ENCODE assay signal across 8 cellular contexts in genomic region chr5:125409101-125409495, GRCh38.
DNase-seq lines count a peak whose midpoint lies in the region; ATAC-seq and TF ChIP-seq lines count a peak whose summit lies in the region.

No MANE protein-coding gene starts in this region.

- peak overlapping the region; percentile 3; the same call in 1 of the 2 replicates for H2BK120ac ChIP-seq in IMR-90 (ENCODE audit: low read depth, low read length)

- CTCF ChIA-PET in IMR-90 (lab: Yijun Ruan, JAX), result interaction anchor here (1.7 kb wide), 1 partner anchor 10 kb away, joined by 5 read pairs; no protein-coding TSS in a partner anchor
- CTCF ChIA-PET in Panc1 (lab: Charles Lee), result no interaction called here

- no peak overlapping the region for H2AK9ac ChIP-seq in IMR-90 (replicated peaks; ENCODE audit: low read depth, low read length, poor library complexity)

- 0 out of 4 replicates have a peak overlapping the region, but pooled peaks of 1 of the 2 experiments have one; percentile 1 for H4K8ac ChIP-seq in IMR-90 (ENCODE audit: low read depth in 2 of 2, low read length in 2 of 2)

- no peak overlapping the region for H2BK15ac ChIP-seq in IMR-90 (ENCODE audit: low read depth, low read length)

- H3K79me1 ChIP-seq in IMR-90 (ENCODE audit: low read depth in 1 of 2, low read length in 2 of 2), result no peaks in the 10 kb centered on the region

- H3K36me3 ChIP-seq in IMR-90 (ENCODE audit: control insufficient read depth, insufficient read depth, low read length) (no peaks in the 10 kb centered on the region), Panc1 (ENCODE audit: control insufficient read depth, insufficient read depth, low read length) (no peaks in the 10 kb centered on the region), sigmoid colon (no peaks in the 10 kb centered on the region)

- TF ChIP-seq POLR2A in IMR-90 (IDR thresholded peaks at IDR 0.05; ENCODE audit: low read depth, low read length), result no peak
- no peak for TF ChIP-seq POLR2A in sigmoid colon (IDR thresholded peaks at IDR 0.05)

- no peak overlapping the region for H3K4me3 ChIP-seq in IMR-90 (ENCODE audit: insufficient read depth, low read depth, low read length)
- H3K4me3 ChIP-seq in Panc1 (ENCODE audit: low read depth in 2 of 2, low read length in 2 of 2), result peak overlapping the region; percentile 9 to 33; a peak in 2 of 4 replicates
- H3K4me3 ChIP-seq in fibroblast of villous mesenchyme (ENCODE audit: low read depth, low read length), result no peak overlapping the region
- no peak overlapping the region for H3K4me3 ChIP-seq in sigmoid colon

- H3K4me1 ChIP-seq in IMR-90 (ENCODE audit: control insufficient read depth, insufficient read depth, low read length), result peaks cover 20% of the 10 kb centered on the region
- peaks cover 66% of the 10 kb centered on the region for H3K4me1 ChIP-seq in Panc1 (ENCODE audit: control insufficient read depth, insufficient read depth, low read length)
- H3K4me1 ChIP-seq in sigmoid colon, result peaks cover 0 to 62% (median 58%) of the 10 kb centered on the region in 4 donors

- no peak overlapping the region for H3K23ac ChIP-seq in IMR-90 (ENCODE audit: low read depth, low read length)

- intact Hi-C loops in IMR-90 (cut with micrococcal nuclease) (loop anchor here (2.0 to 10.0 kb wide), 2 partner anchors 660 to 1734 kb away; no protein-coding TSS in a partner anchor), Panc1 (cut with micrococcal nuclease; ENCODE audit: unreplicated experiment) (loop anchor here (10.0 kb wide), 1 partner anchor 754 kb away; no protein-coding TSS in a partner anchor), sigmoid colon (cut with DNase I) (loop anchor here (1.0 to 10.0 kb wide), 2 partner anchors 75 to 754 kb away; no protein-coding TSS in a partner anchor)

- in situ Hi-C loops in IMR-90 (cut with MboI; ENCODE audit: low sequenced_read_pairs), result no loop called here
- in situ Hi-C loops in Panc1 (cut with HindIII; ENCODE audit: low pct_unique_long_range_greater_than_20kb, low sequenced_read_pairs), result no loop called here

- H3K14ac ChIP-seq in IMR-90 (replicated peaks; ENCODE audit: low read depth, low read length), result no peak overlapping the region

- BruUV-seq in IMR-90 (replicated peaks; lab: Mats Ljungman, UMichigan), result no TSS peak
- BruUV-seq in Panc1 (replicated peaks; lab: Mats Ljungman, UMichigan), result no TSS peak

- no peak overlapping the region for H2AFZ ChIP-seq in IMR-90 (replicated peaks; ENCODE audit: low read length, poor library complexity)

- no peak overlapping the region for H3K18ac ChIP-seq in IMR-90 (ENCODE audit: low read depth, low read length)

- TF ChIP-seq EP300 in sigmoid colon (IDR thresholded peaks at IDR 0.05), result no peak

- 0 out of 2 replicates have a peak, but pooled peaks cover 5% of the 10 kb centered on the region for H3K9me1 ChIP-seq in IMR-90 (ENCODE audit: insufficient read depth, low read length)

- no peak overlapping the region for H4K91ac ChIP-seq in IMR-90 (ENCODE audit: insufficient read depth, low read depth, low read length)

- H2BK5ac ChIP-seq in IMR-90 (ENCODE audit: low read depth, low read length, poor library complexity, severe bottlenecking), result no peak overlapping the region

- H3K27ac ChIP-seq in IMR-90 (ENCODE audit: insufficient read depth, low read length) (no peak overlapping the region), Panc1 (ENCODE audit: low read length) (peak overlapping the region; percentile 95), sigmoid colon (peak overlapping the region; percentile 66 to 84 (median 74))

- ATAC-seq in IMR-90 (ENCODE audit: low read depth), result peak; percentile 19
- ATAC-seq in Panc1, result peak; percentile 82
- ATAC-seq in GM18858 (IDR thresholded peaks at IDR 0.05; ENCODE audit: unreplicated experiment), result no peak
- ATAC-seq in HG03196 (IDR thresholded peaks at IDR 0.05; ENCODE audit: unreplicated experiment), result no peak
- ATAC-seq in HG03039 (IDR thresholded peaks at IDR 0.05; ENCODE audit: unreplicated experiment), result no peak

- no peaks in the 10 kb centered on the region for H3K27me3 ChIP-seq in IMR-90 (ENCODE audit: control insufficient read depth, insufficient read depth, low read length)
- no peaks in the 10 kb centered on the region for H3K27me3 ChIP-seq in Panc1 (ENCODE audit: control insufficient read depth, insufficient read depth, low read length)
- H3K27me3 ChIP-seq in sigmoid colon, result no peaks in the 10 kb centered on the region

- no peak overlapping the region for H3K9ac ChIP-seq in IMR-90 (ENCODE audit: low read depth, low read length)

- no peak overlapping the region for H2AK5ac ChIP-seq in IMR-90 (ENCODE audit: low read depth, low read length)

- TF ChIP-seq CTCF in IMR-90 (conservative IDR thresholded peaks at IDR 0.05; ENCODE audit: low read depth, low read length), result no peak
- TF ChIP-seq CTCF in Panc1 (IDR thresholded peaks at IDR 0.05), result no peak
- TF ChIP-seq CTCF in fibroblast of villous mesenchyme (IDR thresholded peaks at IDR 0.05; ENCODE audit: insufficient read depth, low read depth, low read length), result no peak
- TF ChIP-seq CTCF in sigmoid colon (IDR thresholded peaks at IDR 0.05), result no peak

- no peak for TF ChIP-seq RAD21 in IMR-90 (IDR thresholded peaks at IDR 0.05; ENCODE audit: low read length)

- H3K4ac ChIP-seq in IMR-90 (ENCODE audit: low read depth, low read length), result peak overlapping the region; percentile 0; the same call in 1 of the 2 replicates

- dilution Hi-C loops in IMR-90 (cut with HindIII; ENCODE audit: low sequenced_read_pairs, unreplicated experiment), result no loop called here

- no peak overlapping the region for H3K56ac ChIP-seq in IMR-90 (ENCODE audit: extremely low read depth, insufficient read depth, low read length)

- H3K4me2 ChIP-seq in IMR-90 (ENCODE audit: low read depth, low read length), result peak overlapping the region; percentile 16; the same call in 1 of the 2 replicates

- no CpG with 5 or more reads among the region's 6 CpGs for WGBS in IMR-90 (ENCODE audit: extremely low coverage in 2 of 2, insufficient read length in 1 of 2), 2 experiments
- 9 to 59% methylated on average over 6 of the region's 6 CpGs for WGBS in sigmoid colon, 2 donors

- no peaks in the 10 kb centered on the region for H4K20me1 ChIP-seq in IMR-90 (ENCODE audit: insufficient read depth, low read length)

- H4K5ac ChIP-seq in IMR-90 (ENCODE audit: low read depth, low read length), result no peak overlapping the region

- peak; percentile 18 for DNase-seq in IMR-90
- DNase-seq in Panc1 (ENCODE audit: low read depth, low spot score), result no peak
- peak; percentile 56 for DNase-seq in fibroblast of villous mesenchyme (ENCODE audit: low read depth)
- DNase-seq in sigmoid colon, result no peak
- DNase-seq in activated gamma-delta T cell (lab: John Stamatoyannopoulos, UW), result no peak

- POLR2A ChIA-PET in IMR-90 (lab: Charles Lee; ENCODE audit: unreplicated experiment), result interaction anchor here (0.6 kb wide), 1 partner anchor 75 kb away, joined by 3 read pairs; no protein-coding TSS in a partner anchor
- POLR2A ChIA-PET in Panc1 (lab: Charles Lee), result interaction anchor here (0.6 to 1.0 kb wide), 3 partner anchors 412 to 664 kb away, joined by 3 to 4 read pairs (median 3); no protein-coding TSS in a partner anchor

- H3K9me3 ChIP-seq in IMR-90 (ENCODE audit: control insufficient read depth, insufficient read depth, low read length) (peaks cover 2% of the 10 kb centered on the region), Panc1 (ENCODE audit: control insufficient read depth, insufficient read depth, low read depth, low read length) (peaks cover 38% of the 10 kb centered on the region), sigmoid colon (no peaks in the 10 kb centered on the region)

- peak overlapping the region; percentile 2; the same call in 1 of the 2 replicates for H2BK20ac ChIP-seq in IMR-90 (ENCODE audit: low read depth, low read length)

TF ChIP-seq in IMR-90, 13 proteins besides CTCF, POLR2A, EP300 and RAD21:
- TF ChIP-seq RCOR1 (IDR thresholded peaks at IDR 0.05; ENCODE audit: insufficient replicate concordance, low read length) (no peak), USF2 (IDR thresholded peaks at IDR 0.05; ENCODE audit: low read depth, low read length) (no peak), NFE2L2 (IDR thresholded peaks at IDR 0.05; ENCODE audit: low read depth, low read length) (no peak), MAZ (IDR thresholded peaks at IDR 0.05; ENCODE audit: borderline replicate concordance, low read depth, low read length) (no peak), RFX5 (IDR thresholded peaks at IDR 0.05; ENCODE audit: low read depth, low read length) (no peak)

Comparison
In these comparisons a context has a peak if more than half of its experiments do, and no peak if none do; other contexts are left out.
1. ATAC-seq: peak in IMR-90 (single experiment) and Panc1 (single experiment); none in GM18858 (single experiment), HG03196 (single experiment) and HG03039 (single experiment).
2. DNase-seq: peak in IMR-90 (single experiment) and fibroblast of villous mesenchyme (single experiment); none in Panc1 (single experiment), sigmoid colon (single experiment) and activated gamma-delta T cell (single experiment).
3. H3K4me3 ChIP-seq: peak in Panc1 (2 of 2); none in IMR-90 (single experiment), fibroblast of villous mesenchyme (single experiment) and sigmoid colon (0 of 4).